In genomic region chr15:47157827-47158226, GRCh38 we compare ENCODE assay signal across 6 cellular contexts.
"Had no signal": no experiment of that assay in that cellular context is flagged by ENCODE, and none has a peak within 500 bp of the region (broad histone marks: within the 10 kb centered on the region; RNA-seq: fewer than 3 reads in every experiment).

No MANE protein-coding gene starts in this region.

- ATAC-seq: K562 had no signal

- FAIRE-seq: HTR-8/SVneo, K562 had no signal

- DNase-seq: IMR-90, KBM-7, KG1 had no signal

- H3K4me3 ChIP-seq: K562 had no signal

- H3K27ac ChIP-seq: HL-60 had no signal
